8 cellular contexts compared by ENCODE assay signal in the genomic region with DNA sequence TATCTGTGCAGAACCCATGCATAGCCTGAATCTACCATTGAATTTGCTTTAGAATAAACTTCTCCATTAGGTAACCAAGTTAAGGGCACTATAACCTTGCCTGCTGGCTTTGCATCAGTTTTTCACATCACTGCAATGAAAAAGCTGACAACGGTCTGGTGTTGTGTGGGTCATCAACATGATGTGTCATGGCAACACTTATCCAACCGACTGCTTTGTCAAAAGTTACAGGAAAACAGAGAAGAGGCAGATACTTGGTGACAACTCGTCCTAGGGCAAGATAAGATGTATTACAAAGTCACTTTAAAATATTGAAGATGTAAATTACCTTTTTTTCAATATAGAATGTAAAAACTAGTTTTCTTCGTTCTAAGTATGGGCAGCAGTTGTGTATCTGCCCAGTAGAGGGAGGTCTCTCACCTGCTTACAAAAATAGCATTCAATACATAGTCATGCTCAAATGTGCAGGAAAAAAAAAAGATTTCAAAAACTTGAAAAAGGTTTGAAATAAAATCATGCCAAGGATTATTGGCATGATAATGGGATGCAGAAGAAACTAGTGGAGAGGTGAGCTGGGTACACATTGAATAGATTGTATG.
DNase-seq lines count a peak whose midpoint lies in the region; ATAC-seq and TF ChIP-seq lines count a peak whose summit lies in the region.

No MANE protein-coding gene starts in this region.

- H3K9me3 ChIP-seq in gastrocnemius medialis = no peaks in the 10 kb centered on the region

- H3K4me3 ChIP-seq in epithelial cell of proximal tubule (ENCODE audit: low read depth, low read length) (no peak overlapping the region), gastrocnemius medialis (no peak overlapping the region)

- ATAC-seq in gastrocnemius medialis (no peak), GM21515 (IDR thresholded peaks at IDR 0.05; ENCODE audit: unreplicated experiment) (no peak)

- no peaks in the 10 kb centered on the region for H3K4me1 ChIP-seq in gastrocnemius medialis

- no peak for TF ChIP-seq POLR2A in gastrocnemius medialis (IDR thresholded peaks at IDR 0.05)

- H3K27ac ChIP-seq in gastrocnemius medialis = no peak overlapping the region

- intact Hi-C loops in gastrocnemius medialis (cut with DNase I; ENCODE audit: low total_unique reads) = no loop called here

- TF ChIP-seq CTCF in epithelial cell of proximal tubule (conservative IDR thresholded peaks at IDR 0.05; ENCODE audit: low read depth, low read length) = peak; percentile 94
- peak in 3 of 5 experiments; percentile 18 to 52 (median 47) for TF ChIP-seq CTCF in gastrocnemius medialis (IDR thresholded peaks at IDR 0.05 in 4 of 5, conservative IDR thresholded peaks at IDR 0.05 in 1 of 5)

- no peaks in the 10 kb centered on the region for H3K36me3 ChIP-seq in gastrocnemius medialis

- in situ Hi-C loops in gastrocnemius medialis (cut with MboI; ENCODE audit: low sequenced_read_pairs in 4 of 4) = loop anchor here in 2 of 4 donors (10.0 to 25.0 kb wide), 2 partner anchors 140 to 148 kb away; no protein-coding TSS in a partner anchor

- H3K27me3 ChIP-seq in gastrocnemius medialis = no peaks in the 10 kb centered on the region

- DNase-seq in NCI-H446 (lab: John Stamatoyannopoulos, UW) (peak; percentile 5 to 16), NCI-H446 treated with DMSO at 0.1 percent for 48 hours (lab: John Stamatoyannopoulos, UW) (no peak), NCI-H1694 (lab: John Stamatoyannopoulos, UW) (peak; percentile 16), epithelial cell of proximal tubule (ENCODE audit: low read depth) (no peak), gastrocnemius medialis (no peak), hippocampal formation (lab: John Stamatoyannopoulos, UW) (no peak), amniotic stem cell (lab: John Stamatoyannopoulos, UW) (no peak)

Comparison
In these comparisons a context has a peak if more than half of its experiments do, and no peak if none do; other contexts are left out.
1. DNase-seq: peak in NCI-H446 (2 of 2) and NCI-H1694 (single experiment); none in NCI-H446 treated with DMSO at 0.1 percent for 48 hours (single experiment), epithelial cell of proximal tubule (single experiment), gastrocnemius medialis (0 of 2), hippocampal formation (0 of 2) and amniotic stem cell (single experiment).